Comparison of ENCODE assay signal across 11 cellular contexts in genomic region chr1:203321273-203322052, GRCh38. TPM values are rescaled to one million over a fixed set of nuclear protein-coding genes. Genes with fewer than 3 reads are reported as not detected.
DNase-seq lines count a peak whose midpoint lies in the region; ATAC-seq, FAIRE-seq and TF ChIP-seq lines count a peak whose summit lies in the region.
"Had no signal": no experiment of that assay in that cellular context is flagged by ENCODE, and none has a peak within 500 bp of the region (broad histone marks: within the 10 kb centered on the region; RNA-seq: fewer than 3 reads in every experiment).

No MANE protein-coding gene starts in this region.

- TF ChIP-seq CTCF in HepG2 (CRISPR knock-in tag; IDR thresholded peaks at IDR 0.05), result no peak
- TF ChIP-seq CTCF in right lobe of liver (IDR thresholded peaks at IDR 0.05), result no peak

- H3K9ac ChIP-seq in HepG2 (ENCODE audit: insufficient read depth, low read depth, low read length), result no peak overlapping the region

- FAIRE-seq in HepG2 (lab: Jason Lieb, UNC), result no peak

- H3K4me3 ChIP-seq in HepG2 (replicated peaks in 1 of 3; ENCODE audit: insufficient read depth in 1 of 3, low read depth in 2 of 3, low read length in 3 of 3) (no peak overlapping the region), right lobe of liver (no peak overlapping the region)
- H3K4me3 ChIP-seq: cardiac muscle cell, psoas muscle had no signal

- H3K9me3 Mint-ChIP-seq in activated naive CD8-positive, alpha-beta T cell treated with anti-CD3 and anti-CD28 coated beads for 36 hours, result no peaks in the 10 kb centered on the region
- H3K9me3 Mint-ChIP-seq in naive B cell, result no peaks in the 10 kb centered on the region

- DNase-seq in HepG2 (ENCODE audit: low spot score) (no peak), right lobe of liver (no peak), naive B cell (no peak), DMS79 (lab: John Stamatoyannopoulos, UW) (no peak)
- no peak for DNase-seq in activated naive CD8-positive, alpha-beta T cell treated with anti-CD3 and anti-CD28 coated beads for 36 hours
- DNase-seq: Calu3 had no signal

- H3K4me1 Mint-ChIP-seq in activated naive CD8-positive, alpha-beta T cell treated with anti-CD3 and anti-CD28 coated beads for 36 hours, result peaks cover 74% of the 10 kb centered on the region
- peaks cover 87 to 98% (median 97%) of the 10 kb centered on the region in 3 donors for H3K4me1 Mint-ChIP-seq in naive B cell

- no peak for TF ChIP-seq RAD21 in HepG2 (CRISPR knock-in tag; IDR thresholded peaks at IDR 0.05)

- H3K4me3 Mint-ChIP-seq in activated naive CD8-positive, alpha-beta T cell treated with anti-CD3 and anti-CD28 coated beads for 36 hours, result peak overlapping the region; percentile 16
- H3K4me3 Mint-ChIP-seq in naive B cell, result peak overlapping the region; percentile 14 to 91 (median 81)

- BruUV-seq in HepG2 (replicated peaks; lab: Mats Ljungman, UMichigan), result no TSS peak

- no peak overlapping the region for H3K27ac ChIP-seq in HepG2 (ENCODE audit: extremely low read length, insufficient read depth, low read length)
- no peak overlapping the region for H3K27ac ChIP-seq in right lobe of liver
- H3K27ac ChIP-seq: cardiac muscle cell, psoas muscle had no signal

- ATAC-seq in HepG2 (no peak), right lobe of liver (no peak), naive B cell (ENCODE audit: low read depth in 2 of 2) (peak in 1 of 2 donors; percentile 0), HG03025 (IDR thresholded peaks at IDR 0.05; ENCODE audit: low FRiP score, unreplicated experiment) (no peak), GM21529 (IDR thresholded peaks at IDR 0.05; ENCODE audit: unreplicated experiment) (no peak), HG03139 (IDR thresholded peaks at IDR 0.05; ENCODE audit: unreplicated experiment) (no peak)

- H2AFZ ChIP-seq in HepG2 (ENCODE audit: low read length), result no peak overlapping the region

- H3K9me3 ChIP-seq in HepG2 (ENCODE audit: low read length), result no peaks in the 10 kb centered on the region
- no peaks in the 10 kb centered on the region for H3K9me3 ChIP-seq in right lobe of liver
- H3K9me3 ChIP-seq: psoas muscle had no signal

- no peaks in the 10 kb centered on the region for H3K36me3 Mint-ChIP-seq in activated naive CD8-positive, alpha-beta T cell treated with anti-CD3 and anti-CD28 coated beads for 36 hours
- H3K36me3 Mint-ChIP-seq in naive B cell, result no peaks in the 10 kb centered on the region

- H3K27ac Mint-ChIP-seq in activated naive CD8-positive, alpha-beta T cell treated with anti-CD3 and anti-CD28 coated beads for 36 hours, result peak overlapping the region; percentile 57
- H3K27ac Mint-ChIP-seq in naive B cell, result peak overlapping the region; percentile 94 to 99 (median 96)

- H4K20me1 ChIP-seq in HepG2 (ENCODE audit: insufficient read depth, low read length), result no peaks in the 10 kb centered on the region; the same call in 1 of the 2 replicates

- CTCF ChIA-PET in HepG2 (lab: Yijun Ruan, JAX; ENCODE audit: low intra/inter-chr PET ratio, low total read pairs), result no interaction called here

- POLR2A ChIA-PET in HepG2 (lab: Yijun Ruan, JAX), result interaction anchor here (1.4 to 1.6 kb wide), 2 partner anchors 13 to 15 kb away, joined by 3 to 4 read pairs; no protein-coding TSS in a partner anchor

- in situ Hi-C loops in HepG2 (cut with HindIII; ENCODE audit: extremely low pct_ligation_motif_present, low pct_unique_long_range_greater_than_20kb), result no loop called here

- no peaks in the 10 kb centered on the region for H3K79me2 ChIP-seq in HepG2 (ENCODE audit: insufficient read depth, low read length)

- WGBS in HepG2 (ENCODE audit: low lambda C conversion rate), result 56% methylated on average over 5 of the region's 6 CpGs
- WGBS in right lobe of liver (ENCODE audit: insufficient coverage, low coverage, low lambda C conversion rate, missing lambda C conversion rate), result 85% methylated on average over 5 of the region's 6 CpGs

- H3K36me3 ChIP-seq in HepG2 (replicated peaks in 1 of 2; ENCODE audit: control insufficient read depth in 1 of 2, insufficient read depth in 2 of 2, low read length in 2 of 2), result no peaks in the 10 kb centered on the region
- H3K36me3 ChIP-seq in right lobe of liver, result no peaks in the 10 kb centered on the region
- H3K36me3 ChIP-seq: cardiac muscle cell had no signal

- H3K27me3 Mint-ChIP-seq in activated naive CD8-positive, alpha-beta T cell treated with anti-CD3 and anti-CD28 coated beads for 36 hours, result no peaks in the 10 kb centered on the region
- H3K27me3 Mint-ChIP-seq in naive B cell, result no peaks in the 10 kb centered on the region

- TF ChIP-seq POLR2A in HepG2 (IDR thresholded peaks at IDR 0.05; ENCODE audit: insufficient read depth in 1 of 2, low read depth in 2 of 2, low read length in 2 of 2), result no peak
- no peak for TF ChIP-seq POLR2A in right lobe of liver (IDR thresholded peaks at IDR 0.05)

- no peak for TF ChIP-seq EP300 in HepG2 (IDR thresholded peaks at IDR 0.05; ENCODE audit: low read depth in 2 of 2, low read length in 2 of 2)
- no peak for TF ChIP-seq EP300 in HepG2 (CRISPR knock-in tag; IDR thresholded peaks at IDR 0.05; ENCODE audit: borderline replicate concordance)

- H3K4me2 ChIP-seq in HepG2 (ENCODE audit: low read depth, low read length), result no peak overlapping the region

- H3K4me1 ChIP-seq in HepG2 (ENCODE audit: insufficient read depth, low read length), result peaks cover 34% of the 10 kb centered on the region
- H3K4me1 ChIP-seq in right lobe of liver, result peaks cover 0 to 5% (median 0%) of the 10 kb centered on the region in 4 donors

- intact Hi-C loops in HepG2 (cut with micrococcal nuclease; ENCODE audit: unreplicated experiment), result no loop called here
- intact Hi-C loops in right lobe of liver (cut with DNase I), result no loop called here

- H3K27me3 ChIP-seq in HepG2 (ENCODE audit: control insufficient read depth in 1 of 2, insufficient read depth in 2 of 2, low read length in 2 of 2), result peaks cover 4 to 24% of the 10 kb centered on the region in 2 experiments; a peak in 2 of 5 replicates
- no peaks in the 10 kb centered on the region for H3K27me3 ChIP-seq in right lobe of liver
- H3K27me3 ChIP-seq: cardiac muscle cell had no signal

TF ChIP-seq in HepG2, 621 proteins besides CTCF, POLR2A, EP300 and RAD21 (continues in another document):
- no peak for TF ChIP-seq ZNF713 (CRISPR knock-in tag; IDR thresholded peaks at IDR 0.05)
- TF ChIP-seq ZNF337 (CRISPR knock-in tag; IDR thresholded peaks at IDR 0.05; ENCODE audit: borderline replicate concordance, low read depth), result no peak

RNA-seq across cellular contexts. Expression of gene BTG2, which starts 16.1 kb away (rescaled TPM):
- total RNA-seq in HepG2 (2016; rRNA removed; fragmentation: Illumina TruSeq; extraction: Trizol) (18.3 and 18.7 TPM in 2 replicates), right lobe of liver (10 to 100 TPM in 1 of 6 experiments, 1 to 10 TPM in 5; 2.0 to 11.2 (median 5.4) TPM)
- 2.8 and 3.5 TPM in 2 replicates for total RNA-seq in HepG2 (2016; cell fraction: cytosol; rRNA removed; fragmentation: Illumina TruSeq; extraction: Trizol; ENCODE audit: low read depth)
- total RNA-seq in HepG2 (2016; cell fraction: insoluble cytoplasmic fraction; rRNA removed; fragmentation: Illumina TruSeq; extraction: Trizol), result 15.4 and 19.8 TPM in 2 replicates
- total RNA-seq in HepG2 (2016; cell fraction: membrane; rRNA removed; fragmentation: Illumina TruSeq; extraction: Trizol), result 11.7 and 12.9 TPM in 2 replicates
- 11.8 and 13.3 TPM in 2 replicates for total RNA-seq in HepG2 (2016; cell fraction: nucleus; rRNA removed; fragmentation: Illumina TruSeq; extraction: Trizol)
- polyA plus RNA-seq in HepG2 (2011; rRNA removed) (13.6 and 16.7 TPM in 2 replicates), naive B cell (ENCODE audit: low read depth in 6 of 6) (100 to 1,000 TPM; 315 to 687 (median 417) TPM)
- polyA plus RNA-seq in HepG2 (2011; cell fraction: cytosol; rRNA removed), result 11.2 and 13.0 TPM in 2 replicates
- 8.6 and 10.6 TPM in 2 replicates for polyA plus RNA-seq in HepG2 (2011; cell fraction: nucleus; rRNA removed)
- polyA plus RNA-seq in HepG2 (2012), result 4.4 and 7.3 TPM in 2 replicates
- polyA plus RNA-seq in HepG2 (2016; cell fraction: cytosol; fragmentation: Illumina TruSeq; extraction: Trizol; ENCODE audit: low read depth), result 2.1 and 2.2 TPM in 2 replicates
- 18.8 and 19.2 TPM in 2 replicates for polyA plus RNA-seq in HepG2 (2016; cell fraction: insoluble cytoplasmic fraction; fragmentation: Illumina TruSeq; extraction: Trizol; ENCODE audit: low read depth)
- polyA plus RNA-seq in HepG2 (2016; cell fraction: membrane; fragmentation: Illumina TruSeq; extraction: Trizol; ENCODE audit: low read depth), result 6.5 and 7.0 TPM in 2 replicates
- polyA plus RNA-seq in HepG2 (2016; cell fraction: nucleus; fragmentation: Illumina TruSeq; extraction: Trizol; ENCODE audit: insufficient read depth, low read depth), result 18.0 and 19.6 TPM in 2 replicates
- polyA minus RNA-seq in HepG2 (2011; rRNA and poly(A)+ RNA removed; ENCODE audit: low replicate concordance), result 9.6 and 12.5 TPM in 2 replicates
- 8.5 and 9.2 TPM in 2 replicates for polyA minus RNA-seq in HepG2 (2011; cell fraction: cytosol; rRNA and poly(A)+ RNA removed)
- polyA minus RNA-seq in HepG2 (2011; cell fraction: nucleus; rRNA and poly(A)+ RNA removed), result 4.9 and 8.8 TPM in 2 replicates
- total RNA-seq in activated naive CD8-positive, alpha-beta T cell treated with anti-CD3 and anti-CD28 coated beads for 36 hours, result 10 to 100 TPM; 74.7 to 81.2 TPM

RNA-seq across cellular contexts. Expression of gene FMOD, which starts 29.5 kb away (rescaled TPM):
- total RNA-seq in HepG2 (2016; rRNA removed; fragmentation: Illumina TruSeq; extraction: Trizol) (not detected in 2 replicates), right lobe of liver (1 to 10 TPM; 2.7 to 9.0 (median 3.8) TPM)
- total RNA-seq in HepG2 (2016; cell fraction: cytosol; rRNA removed; fragmentation: Illumina TruSeq; extraction: Trizol; ENCODE audit: low read depth), result not detected in 2 replicates
- not detected in 2 replicates for total RNA-seq in HepG2 (2016; cell fraction: insoluble cytoplasmic fraction; rRNA removed; fragmentation: Illumina TruSeq; extraction: Trizol)
- not detected in 2 replicates for total RNA-seq in HepG2 (2016; cell fraction: membrane; rRNA removed; fragmentation: Illumina TruSeq; extraction: Trizol)
- total RNA-seq in HepG2 (2016; cell fraction: nucleus; rRNA removed; fragmentation: Illumina TruSeq; extraction: Trizol), result not detected in 2 replicates
- polyA plus RNA-seq in HepG2 (2011; rRNA removed) (0.04 and 0.08 TPM in 2 replicates), naive B cell (ENCODE audit: low read depth in 6 of 6) (not detected)
- 0.08 TPM in 2 replicates for polyA plus RNA-seq in HepG2 (2011; cell fraction: cytosol; rRNA removed)
- polyA plus RNA-seq in HepG2 (2011; cell fraction: nucleus; rRNA removed), result not detected in 2 replicates
- not detected in 2 replicates for polyA plus RNA-seq in HepG2 (2012)
- polyA plus RNA-seq in HepG2 (2016; cell fraction: cytosol; fragmentation: Illumina TruSeq; extraction: Trizol; ENCODE audit: low read depth), result not detected in 2 replicates
- polyA plus RNA-seq in HepG2 (2016; cell fraction: insoluble cytoplasmic fraction; fragmentation: Illumina TruSeq; extraction: Trizol; ENCODE audit: low read depth), result not detected in 2 replicates
- not detected in 2 replicates for polyA plus RNA-seq in HepG2 (2016; cell fraction: membrane; fragmentation: Illumina TruSeq; extraction: Trizol; ENCODE audit: low read depth)
- not detected in 2 replicates for polyA plus RNA-seq in HepG2 (2016; cell fraction: nucleus; fragmentation: Illumina TruSeq; extraction: Trizol; ENCODE audit: insufficient read depth, low read depth)
- not detected in 2 replicates for polyA minus RNA-seq in HepG2 (2011; rRNA and poly(A)+ RNA removed; ENCODE audit: low replicate concordance)
- polyA minus RNA-seq in HepG2 (2011; cell fraction: cytosol; rRNA and poly(A)+ RNA removed), result not detected in 2 replicates
- not detected in 2 replicates for polyA minus RNA-seq in HepG2 (2011; cell fraction: nucleus; rRNA and poly(A)+ RNA removed)
- 1 to 10 TPM; 3.2 to 3.3 TPM for total RNA-seq in activated naive CD8-positive, alpha-beta T cell treated with anti-CD3 and anti-CD28 coated beads for 36 hours
- total RNA-seq: Calu3 had no signal
